Comparison of ENCODE assay signal across 9 cellular contexts in genomic region chr20:44683263-44684046, GRCh38. TPM values are rescaled to one million over a fixed set of nuclear protein-coding genes. Genes with fewer than 3 reads are reported as not detected.
DNase-seq lines count a peak whose midpoint lies in the region; ATAC-seq and TF ChIP-seq lines count a peak whose summit lies in the region.
"Had no signal": no experiment of that assay in that cellular context is flagged by ENCODE, and none has a peak within 500 bp of the region (broad histone marks: within the 10 kb centered on the region; RNA-seq: fewer than 3 reads in every experiment).

No MANE protein-coding gene starts in this region.

- no peaks in the 10 kb centered on the region for H3K9me2 ChIP-seq in MM.1S (replicated peaks; ENCODE audit: insufficient read depth, low read length)

- peak; percentile 78 for ATAC-seq in left lobe of liver

- H3K4me3 ChIP-seq in MM.1S (ENCODE audit: low read length) = no peak overlapping the region
- no peak overlapping the region for H3K4me3 ChIP-seq in astrocyte of the spinal cord (ENCODE audit: low read depth, low read length)

- H3K4me3 Mint-ChIP-seq in T-helper 2 cell treated with Interferon-gamma antibody and Interleukin-4, amounts not matched to agents 5 μg/mL and 100 μg/mL, for 36 hours = no peak overlapping the region
- H3K4me3 Mint-ChIP-seq: dendritic cell treated with granulocyte-macrophage colony-stimulating factor and Interleukin-4, amounts not matched to agents 40 ng/mL and 50 ng/mL, for 4 days had no signal

- TF ChIP-seq CTCF in MM.1S (IDR thresholded peaks at IDR 0.05; ENCODE audit: low read length) (peak; percentile 50), astrocyte of the spinal cord (IDR thresholded peaks at IDR 0.05; ENCODE audit: low read depth, low read length) (peak; percentile 60)

- no peaks in the 10 kb centered on the region for H3K27me3 Mint-ChIP-seq in T-helper 2 cell treated with Interferon-gamma antibody and Interleukin-4, amounts not matched to agents 5 μg/mL and 100 μg/mL, for 36 hours (ENCODE audit: low read depth)
- H3K27me3 Mint-ChIP-seq: dendritic cell treated with granulocyte-macrophage colony-stimulating factor and Interleukin-4, amounts not matched to agents 40 ng/mL and 50 ng/mL, for 4 days had no signal

- H3K4me1 Mint-ChIP-seq in T-helper 2 cell treated with Interferon-gamma antibody and Interleukin-4, amounts not matched to agents 5 μg/mL and 100 μg/mL, for 36 hours (ENCODE audit: low read depth) = peaks cover 3% of the 10 kb centered on the region

- DNase-seq in T-helper 2 cell (peak in 3 of 5 experiments; percentile 19 to 71 (median 40)), MM.1S (peak; percentile 73), T follicular helper cell (ENCODE audit: low read depth) (peak; percentile 15), astrocyte of the spinal cord (ENCODE audit: low read depth, low spot score) (no peak), left lobe of liver (ENCODE audit: low spot score) (peak; percentile 58), OCI-M2 (lab: John Stamatoyannopoulos, UW; ENCODE audit: unreplicated experiment) (no peak)
- DNase-seq in T-helper 2 cell treated with Interferon-gamma antibody and Interleukin-4, amounts not matched to agents 5 μg/mL and 100 μg/mL, for 36 hours (ENCODE audit: low spot score) = no peak
- peak; percentile 14 to 34 for DNase-seq in stimulated activated CD8-positive, alpha-beta memory T cell treated with anti-CD3 and anti-CD28 coated beads, Interleukin-2, amount 100 ng/mL, for 48 hours (ENCODE audit: low read depth in 2 of 2)

- no peak overlapping the region for H3K27ac ChIP-seq in MM.1S (ENCODE audit: low read length)

- no peaks in the 10 kb centered on the region for H3K36me3 Mint-ChIP-seq in T-helper 2 cell treated with Interferon-gamma antibody and Interleukin-4, amounts not matched to agents 5 μg/mL and 100 μg/mL, for 36 hours (ENCODE audit: low read depth)

- no peaks in the 10 kb centered on the region for H3K9me3 Mint-ChIP-seq in T-helper 2 cell treated with Interferon-gamma antibody and Interleukin-4, amounts not matched to agents 5 μg/mL and 100 μg/mL, for 36 hours
- H3K9me3 Mint-ChIP-seq: dendritic cell treated with granulocyte-macrophage colony-stimulating factor and Interleukin-4, amounts not matched to agents 40 ng/mL and 50 ng/mL, for 4 days had no signal

- no peaks in the 10 kb centered on the region for H4K20me1 ChIP-seq in MM.1S (ENCODE audit: insufficient read depth, low read length)

- H3K27ac Mint-ChIP-seq in T-helper 2 cell treated with Interferon-gamma antibody and Interleukin-4, amounts not matched to agents 5 μg/mL and 100 μg/mL, for 36 hours = no peak overlapping the region
- H3K27ac Mint-ChIP-seq: dendritic cell treated with granulocyte-macrophage colony-stimulating factor and Interleukin-4, amounts not matched to agents 40 ng/mL and 50 ng/mL, for 4 days had no signal

- H3K79me2 ChIP-seq in MM.1S (ENCODE audit: low read length) = no peaks in the 10 kb centered on the region

- peaks cover 21% of the 10 kb centered on the region for H3K27me3 ChIP-seq in MM.1S (replicated peaks; ENCODE audit: insufficient read depth, low read length)

- no peak overlapping the region for H3K4me2 ChIP-seq in MM.1S (ENCODE audit: low read depth, low read length)

- H3F3A ChIP-seq in MM.1S (ENCODE audit: insufficient read depth, low read length) = no peaks in the 10 kb centered on the region

- no peaks in the 10 kb centered on the region for H3K36me3 ChIP-seq in MM.1S (replicated peaks; ENCODE audit: insufficient read depth, low read length)

- H3K9ac ChIP-seq in MM.1S (ENCODE audit: low read length) = no peak overlapping the region

- in situ Hi-C loops in astrocyte of the spinal cord (cut with HindIII; ENCODE audit: low sequenced_read_pairs) = no loop called here

- no peaks in the 10 kb centered on the region for H3K4me1 ChIP-seq in MM.1S (ENCODE audit: low read length)

- no peaks in the 10 kb centered on the region for H3K9me3 ChIP-seq in MM.1S (replicated peaks; ENCODE audit: insufficient read depth, low read length)

- H2AFZ ChIP-seq in MM.1S (ENCODE audit: low read length) = no peak overlapping the region

RNA-seq across cellular contexts. Expression of gene CCN5, which starts 31.7 kb away (rescaled TPM):
- total RNA-seq in left lobe of liver = 1.1 TPM

RNA-seq across cellular contexts. Expression of gene ADA, which starts 32.0 kb away (rescaled TPM):
- 3.7 TPM for total RNA-seq in left lobe of liver

Comparison
In these comparisons a context has a peak if more than half of its experiments do, and no peak if none do; other contexts are left out.
1. DNase-seq: peak in T-helper 2 cell (3 of 5), MM.1S (single experiment), T follicular helper cell (single experiment), left lobe of liver (single experiment) and stimulated activated CD8-positive, alpha-beta memory T cell treated with anti-CD3 and anti-CD28 coated beads, Interleukin-2, amount 100 ng/mL, for 48 hours (2 of 2); none in T-helper 2 cell treated with Interferon-gamma antibody and Interleukin-4, amounts not matched to agents 5 μg/mL and 100 μg/mL, for 36 hours (single experiment), astrocyte of the spinal cord (single experiment) and OCI-M2 (single experiment).